12 cellular contexts compared by ENCODE assay signal in genomic region chr6:150177260-150178246, GRCh38. TPM values are rescaled to one million over a fixed set of nuclear protein-coding genes. Genes with fewer than 3 reads are reported as not detected.
DNase-seq lines count a peak whose midpoint lies in the region; ATAC-seq and TF ChIP-seq lines count a peak whose summit lies in the region.
"Had no signal": no experiment of that assay in that cellular context is flagged by ENCODE, and none has a peak within 500 bp of the region (broad histone marks: within the 10 kb centered on the region; RNA-seq: fewer than 3 reads in every experiment).

No MANE protein-coding gene starts in this region.

- no peak overlapping the region for H3K4me3 ChIP-seq in breast epithelium
- H3K4me3 ChIP-seq in left lung = no peak overlapping the region
- H3K4me3 ChIP-seq in upper lobe of left lung = no peak overlapping the region

- H3K36me3 ChIP-seq in breast epithelium (no peaks in the 10 kb centered on the region), left lung (no peaks in the 10 kb centered on the region), upper lobe of left lung (no peaks in the 10 kb centered on the region)

- TF ChIP-seq EP300 in upper lobe of left lung (IDR thresholded peaks at IDR 0.05) = no peak

- H3K27me3 ChIP-seq in breast epithelium (no peaks in the 10 kb centered on the region), left lung (no peaks in the 10 kb centered on the region), upper lobe of left lung (no peaks in the 10 kb centered on the region)

- H3K9me3 ChIP-seq in breast epithelium = no peaks in the 10 kb centered on the region
- no peaks in the 10 kb centered on the region for H3K9me3 ChIP-seq in left lung
- H3K9me3 ChIP-seq in upper lobe of left lung = no peaks in the 10 kb centered on the region

- TF ChIP-seq CTCF in breast epithelium (IDR thresholded peaks at IDR 0.05) (no peak), left lung (IDR thresholded peaks at IDR 0.05) (no peak), upper lobe of left lung (IDR thresholded peaks at IDR 0.05) (no peak)

- intact Hi-C loops in breast epithelium (cut with DNase I; ENCODE audit: low total_unique reads) = no loop called here
- intact Hi-C loops in left lung (cut with DNase I) = no loop called here

- peak overlapping the region; percentile 58 to 71 for H3K27ac ChIP-seq in breast epithelium
- no peak overlapping the region for H3K27ac ChIP-seq in left lung
- peak overlapping the region in 2 of 4 donors; percentile 1 to 11 for H3K27ac ChIP-seq in upper lobe of left lung

- 76 to 87% methylated on average over 14 to 20 of the region's 20 CpGs for WGBS in upper lobe of left lung, 2 donors

- TF ChIP-seq POLR2A in breast epithelium (IDR thresholded peaks at IDR 0.05) (no peak), upper lobe of left lung (IDR thresholded peaks at IDR 0.05) (no peak)

- ATAC-seq in left lung (peak; percentile 47), upper lobe of left lung (ENCODE audit: low FRiP score in 2 of 2) (peak; percentile 8 to 54)

- H3K4me1 ChIP-seq in breast epithelium = no peaks in the 10 kb centered on the region
- peaks cover 0 to 9% of the 10 kb centered on the region in 2 donors for H3K4me1 ChIP-seq in left lung
- H3K4me1 ChIP-seq in upper lobe of left lung = peaks cover 0 to 17% (median 8%) of the 10 kb centered on the region in 4 donors

- DNase-seq in NCI-H748 (lab: John Stamatoyannopoulos, UW; ENCODE audit: unreplicated experiment) (peak; percentile 21), NCI-H748 treated with DMSO at 0.1 percent for 48 hours (lab: John Stamatoyannopoulos, UW) (no peak), breast epithelium (ENCODE audit: low spot score in 2 of 2) (no peak), left lung (no peak), upper lobe of left lung (no peak), NCI-H2196 treated with DMSO at 0.1 percent for 48 hours (lab: John Stamatoyannopoulos, UW; ENCODE audit: unreplicated experiment) (no peak), NCI-H82 (lab: John Stamatoyannopoulos, UW) (no peak)
- no peak for DNase-seq in stimulated activated CD4-positive, alpha-beta T cell treated with anti-CD3 and anti-CD28 coated beads, Interleukin-2, amount 100 ng/mL, for 24 hours
- DNase-seq: central memory CD4-positive, alpha-beta T cell; DMS79 treated with DMSO at 0.1 percent for 48 hours; posterior cingulate gyrus had no signal

RNA-seq across cellular contexts. Expression of gene PPP1R14C, which starts 34.7 kb away (rescaled TPM):
- total RNA-seq in breast epithelium (1 to 10 TPM in 2 of 3 donors, not detected in 1; 3.3 to 5.6 TPM), left lung (10 to 100 TPM; 13.6 to 33.6 TPM), upper lobe of left lung (10 to 100 TPM; 12.0 to 34.5 (median 16.8) TPM)
- total RNA-seq: M059J had no signal

Comparison
In these comparisons a context has a peak if more than half of its experiments do, and no peak if none do; other contexts are left out.
1. H3K27ac ChIP-seq: peak in breast epithelium (2 of 2); none in left lung (0 of 2).